ENCODE assay signal across 19 cellular contexts in the genomic region with DNA sequence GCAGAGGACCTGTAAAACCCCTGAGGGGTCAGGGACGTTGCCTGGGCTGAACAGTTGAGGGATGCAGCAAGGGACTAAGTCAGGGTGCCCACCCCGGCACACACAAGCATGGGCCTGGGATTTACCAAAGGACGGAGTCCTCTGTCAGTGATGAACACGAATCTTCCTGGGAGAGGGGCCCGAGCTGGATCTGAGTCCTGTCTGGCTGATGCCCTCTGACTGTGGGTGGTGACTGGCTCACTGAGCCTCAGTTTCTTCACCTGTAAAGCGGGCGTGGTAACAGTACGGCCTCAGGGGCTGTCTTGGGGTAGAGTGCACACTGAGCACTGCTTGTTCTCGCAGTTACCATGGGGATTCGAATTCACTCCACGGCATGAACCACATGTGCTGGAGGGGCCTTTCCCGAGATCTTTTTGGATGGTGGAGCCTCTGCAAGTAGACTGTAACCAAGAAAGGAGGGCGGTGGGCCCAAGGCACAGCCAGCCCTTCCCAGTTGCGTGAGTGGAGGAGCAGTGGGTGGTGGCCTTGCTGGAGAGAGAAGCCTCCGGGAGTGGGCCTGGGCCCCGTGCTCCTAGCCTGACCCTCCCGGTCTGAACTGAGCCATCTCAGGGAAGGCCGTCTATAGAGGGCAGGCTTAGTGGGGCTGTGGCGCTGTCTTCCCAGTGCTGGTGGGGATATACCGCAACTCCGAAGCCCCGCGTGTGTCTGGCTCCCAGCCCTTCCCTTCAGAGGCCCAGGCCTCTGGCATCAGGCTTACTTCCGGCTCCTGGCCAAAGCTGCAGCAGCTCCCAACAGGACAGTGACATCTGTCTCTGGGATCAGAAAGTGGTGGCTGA.
A peak's percentile ranks its signal among the peaks of the same experiment; 100 is the strongest.
DNase-seq lines count a peak whose midpoint lies in the region; ATAC-seq, FAIRE-seq and TF ChIP-seq lines count a peak whose summit lies in the region.
"Had no signal": no experiment of that assay in that cellular context is flagged by ENCODE, and none has a peak within 500 bp of the region (broad histone marks: within the 10 kb centered on the region; RNA-seq: fewer than 3 reads in every experiment).

No MANE protein-coding gene starts in this region.

- H3K4me3 ChIP-seq in GM23338 (no peak overlapping the region), small intestine (ENCODE audit: low read depth in 1 of 2, low read length in 2 of 2) (no peak overlapping the region)
- H3K4me3 ChIP-seq: breast epithelium had no signal

- no peaks in the 10 kb centered on the region for H3K79me2 ChIP-seq in GM23338 (replicated peaks; ENCODE audit: insufficient read depth)

- H4K20me1 ChIP-seq in GM23338 (replicated peaks; ENCODE audit: insufficient read depth) = no peaks in the 10 kb centered on the region

- POLR2A ChIA-PET in activated CD8-positive, alpha-beta T cell treated with anti-CD3 and anti-CD28 coated beads, Interleukin-2, amount 10 ng/mL, durations not matched to agents 7 days and 5 days (lab: Charles Lee) = no interaction called here

- H3K36me3 ChIP-seq in GM23338 (ENCODE audit: insufficient read depth) = no peaks in the 10 kb centered on the region
- no peaks in the 10 kb centered on the region for H3K36me3 ChIP-seq in small intestine (ENCODE audit: control insufficient read depth in 2 of 2, insufficient read depth in 2 of 2, low read length in 2 of 2)
- H3K36me3 ChIP-seq: breast epithelium had no signal

- peak; percentile 87 for ATAC-seq in GM23338
- ATAC-seq in activated CD8-positive, alpha-beta memory T cell treated with anti-CD3 and anti-CD28 coated beads, Interleukin-2, amount 10 ng/mL, durations not matched to agents 7 days and 5 days = no peak
- ATAC-seq in left lobe of liver = peak; percentile 15
- peak; percentile 4 for ATAC-seq in stimulated activated effector memory CD8-positive, alpha-beta T cell treated with anti-CD3 and anti-CD28 coated beads, Interleukin-12 subunit alpha, Interleukin-12 subunit beta, amount 100 ng/mL, for 72 hours
- ATAC-seq in HG02870 (IDR thresholded peaks at IDR 0.05; ENCODE audit: unreplicated experiment) = no peak
- no peak for ATAC-seq in activated CD8-positive, alpha-beta T cell treated with anti-CD3 and anti-CD28 coated beads, Interleukin-2, amount 10 ng/mL, durations not matched to agents 7 days and 5 days

- H3K4me3 Mint-ChIP-seq in GM23338 = no peak overlapping the region
- no peak overlapping the region for H3K4me3 Mint-ChIP-seq in activated CD8-positive, alpha-beta memory T cell treated with anti-CD3 and anti-CD28 coated beads, Interleukin-2, amount 10 ng/mL, durations not matched to agents 7 days and 5 days
- H3K4me3 Mint-ChIP-seq in stimulated activated effector memory CD8-positive, alpha-beta T cell treated with anti-CD3 and anti-CD28 coated beads, Interleukin-12 subunit alpha, Interleukin-12 subunit beta, amount 100 ng/mL, for 72 hours = no peak overlapping the region
- no peak overlapping the region for H3K4me3 Mint-ChIP-seq in activated CD8-positive, alpha-beta T cell treated with anti-CD3 and anti-CD28 coated beads, Interleukin-2, amount 10 ng/mL, durations not matched to agents 7 days and 5 days
- H3K4me3 Mint-ChIP-seq: activated B cell treated with CpG ODN at 0.5 μM for 24 hours; activated naive CD4-positive, alpha-beta T cell treated with anti-CD3 and anti-CD28 coated beads, Interleukin-2, amount 50 U/mL, for 24 hours had no signal

- H3K4me1 ChIP-seq in GM23338 (ENCODE audit: insufficient read depth) = no peaks in the 10 kb centered on the region
- no peaks in the 10 kb centered on the region for H3K4me1 ChIP-seq in small intestine (ENCODE audit: control insufficient read depth in 2 of 2, insufficient read depth in 1 of 2, low read depth in 1 of 2, low read length in 1 of 2)
- H3K4me1 ChIP-seq: breast epithelium had no signal

- H3K27ac Mint-ChIP-seq in GM23338 = no peak overlapping the region
- H3K27ac Mint-ChIP-seq in activated CD8-positive, alpha-beta memory T cell treated with anti-CD3 and anti-CD28 coated beads, Interleukin-2, amount 10 ng/mL, durations not matched to agents 7 days and 5 days = no peak overlapping the region
- H3K27ac Mint-ChIP-seq in stimulated activated effector memory CD8-positive, alpha-beta T cell treated with anti-CD3 and anti-CD28 coated beads, Interleukin-12 subunit alpha, Interleukin-12 subunit beta, amount 100 ng/mL, for 72 hours = no peak overlapping the region
- no peak overlapping the region for H3K27ac Mint-ChIP-seq in activated CD8-positive, alpha-beta T cell treated with anti-CD3 and anti-CD28 coated beads, Interleukin-2, amount 10 ng/mL, durations not matched to agents 7 days and 5 days
- H3K27ac Mint-ChIP-seq: activated B cell treated with CpG ODN at 0.5 μM for 24 hours; activated naive CD4-positive, alpha-beta T cell treated with anti-CD3 and anti-CD28 coated beads, Interleukin-2, amount 50 U/mL, for 24 hours had no signal

- DNase-seq in GM23338 (ENCODE audit: low spot score) (no peak), left lobe of liver (ENCODE audit: low spot score) (peak; percentile 42), NOMO-1 (lab: John Stamatoyannopoulos, UW; ENCODE audit: unreplicated experiment in 2 of 2) (no peak), small intestine (no peak)
- DNase-seq in activated CD8-positive, alpha-beta memory T cell treated with anti-CD3 and anti-CD28 coated beads, Interleukin-2, amount 10 ng/mL, durations not matched to agents 7 days and 5 days = peak; percentile 37
- no peak for DNase-seq in stimulated activated effector memory CD8-positive, alpha-beta T cell treated with anti-CD3 and anti-CD28 coated beads, Interleukin-12 subunit alpha, Interleukin-12 subunit beta, amount 100 ng/mL, for 72 hours (ENCODE audit: low spot score in 2 of 2)
- DNase-seq in activated CD8-positive, alpha-beta T cell treated with anti-CD3 and anti-CD28 coated beads, Interleukin-2, amount 10 ng/mL, durations not matched to agents 7 days and 5 days = no peak
- DNase-seq: DMS 273 treated with DMSO at 0.1 percent for 48 hours, hippocampal formation, left cardiac atrium, NCI-H2081, NCI-H526 treated with DMSO at 0.1 percent for 48 hours, substantia nigra, SW 1271 had no signal

- H3K4me1 Mint-ChIP-seq in GM23338 = no peaks in the 10 kb centered on the region
- no peaks in the 10 kb centered on the region for H3K4me1 Mint-ChIP-seq in activated CD8-positive, alpha-beta memory T cell treated with anti-CD3 and anti-CD28 coated beads, Interleukin-2, amount 10 ng/mL, durations not matched to agents 7 days and 5 days
- H3K4me1 Mint-ChIP-seq in stimulated activated effector memory CD8-positive, alpha-beta T cell treated with anti-CD3 and anti-CD28 coated beads, Interleukin-12 subunit alpha, Interleukin-12 subunit beta, amount 100 ng/mL, for 72 hours = no peaks in the 10 kb centered on the region
- no peaks in the 10 kb centered on the region for H3K4me1 Mint-ChIP-seq in activated CD8-positive, alpha-beta T cell treated with anti-CD3 and anti-CD28 coated beads, Interleukin-2, amount 10 ng/mL, durations not matched to agents 7 days and 5 days (ENCODE audit: low read depth)
- H3K4me1 Mint-ChIP-seq: activated B cell treated with CpG ODN at 0.5 μM for 24 hours; activated naive CD4-positive, alpha-beta T cell treated with anti-CD3 and anti-CD28 coated beads, Interleukin-2, amount 50 U/mL, for 24 hours had no signal

- H2AFZ ChIP-seq in GM23338 = peak overlapping the region; percentile 10; the same call in 1 of the 2 replicates

- no peaks in the 10 kb centered on the region for H3F3A ChIP-seq in GM23338 (replicated peaks; ENCODE audit: low read depth)

- peak in 1 of 2 experiments; percentile 9; a peak in 1 of 4 replicates for TF ChIP-seq CTCF in GM23338 (conservative IDR thresholded peaks at IDR 0.05; ENCODE audit: low read depth in 2 of 2)

- no peak for FAIRE-seq in small intestine (lab: Jason Lieb, UNC)
- FAIRE-seq: HTR-8/SVneo had no signal

- no peaks in the 10 kb centered on the region for H3K27me3 ChIP-seq in GM23338 (ENCODE audit: insufficient read depth)
- H3K27me3 ChIP-seq in small intestine (ENCODE audit: control insufficient read depth in 2 of 2, insufficient read depth in 2 of 2, low read length in 2 of 2) = no peaks in the 10 kb centered on the region
- H3K27me3 ChIP-seq: breast epithelium had no signal

- no peaks in the 10 kb centered on the region for H3K9me2 ChIP-seq in GM23338 (ENCODE audit: insufficient read depth)

- 78 to 92% (median 86%) methylated on average over 24 of the region's 24 CpGs for WGBS in small intestine, 3 donors

- H3K27ac ChIP-seq in GM23338 (ENCODE audit: low read depth) (no peak overlapping the region), small intestine (ENCODE audit: low read depth in 1 of 2, low read length in 1 of 2) (no peak overlapping the region)
- H3K27ac ChIP-seq: breast epithelium had no signal

- H3K9me3 ChIP-seq in small intestine (ENCODE audit: control insufficient read depth, low read depth) = no peaks in the 10 kb centered on the region
- H3K9me3 ChIP-seq: breast epithelium had no signal

- H3K36me3 Mint-ChIP-seq in GM23338 (ENCODE audit: low read depth) = peaks cover 3% of the 10 kb centered on the region; the same call in 2 of the 3 replicates
- no peaks in the 10 kb centered on the region for H3K36me3 Mint-ChIP-seq in activated CD8-positive, alpha-beta memory T cell treated with anti-CD3 and anti-CD28 coated beads, Interleukin-2, amount 10 ng/mL, durations not matched to agents 7 days and 5 days
- no peaks in the 10 kb centered on the region for H3K36me3 Mint-ChIP-seq in stimulated activated effector memory CD8-positive, alpha-beta T cell treated with anti-CD3 and anti-CD28 coated beads, Interleukin-12 subunit alpha, Interleukin-12 subunit beta, amount 100 ng/mL, for 72 hours
- no peaks in the 10 kb centered on the region for H3K36me3 Mint-ChIP-seq in activated CD8-positive, alpha-beta T cell treated with anti-CD3 and anti-CD28 coated beads, Interleukin-2, amount 10 ng/mL, durations not matched to agents 7 days and 5 days (ENCODE audit: low read depth)
- H3K36me3 Mint-ChIP-seq: activated naive CD4-positive, alpha-beta T cell treated with anti-CD3 and anti-CD28 coated beads, Interleukin-2, amount 50 U/mL, for 24 hours had no signal

- no peak overlapping the region for H3K4me2 ChIP-seq in GM23338

- CTCF ChIA-PET in activated CD8-positive, alpha-beta memory T cell treated with anti-CD3 and anti-CD28 coated beads, Interleukin-2, amount 10 ng/mL, durations not matched to agents 7 days and 5 days (lab: Charles Lee) = no interaction called here
- CTCF ChIA-PET in activated CD8-positive, alpha-beta T cell treated with anti-CD3 and anti-CD28 coated beads, Interleukin-2, amount 10 ng/mL, durations not matched to agents 7 days and 5 days (lab: Charles Lee) = no interaction called here

- peaks cover 14% of the 10 kb centered on the region for H3K27me3 Mint-ChIP-seq in GM23338 (ENCODE audit: insufficient read depth, low read depth, poor library complexity)
- H3K27me3 Mint-ChIP-seq in activated CD8-positive, alpha-beta memory T cell treated with anti-CD3 and anti-CD28 coated beads, Interleukin-2, amount 10 ng/mL, durations not matched to agents 7 days and 5 days = peaks cover 2% of the 10 kb centered on the region
- peaks cover 2% of the 10 kb centered on the region for H3K27me3 Mint-ChIP-seq in activated CD8-positive, alpha-beta T cell treated with anti-CD3 and anti-CD28 coated beads, Interleukin-2, amount 10 ng/mL, durations not matched to agents 7 days and 5 days (ENCODE audit: low read depth)
- H3K27me3 Mint-ChIP-seq: activated naive CD4-positive, alpha-beta T cell treated with anti-CD3 and anti-CD28 coated beads, Interleukin-2, amount 50 U/mL, for 24 hours had no signal

- peaks cover 3% of the 10 kb centered on the region; the same call in 2 of the 3 replicates for H3K9me3 Mint-ChIP-seq in GM23338
- no peaks in the 10 kb centered on the region for H3K9me3 Mint-ChIP-seq in activated CD8-positive, alpha-beta memory T cell treated with anti-CD3 and anti-CD28 coated beads, Interleukin-2, amount 10 ng/mL, durations not matched to agents 7 days and 5 days (ENCODE audit: low read depth)
- H3K9me3 Mint-ChIP-seq in stimulated activated effector memory CD8-positive, alpha-beta T cell treated with anti-CD3 and anti-CD28 coated beads, Interleukin-12 subunit alpha, Interleukin-12 subunit beta, amount 100 ng/mL, for 72 hours = no peaks in the 10 kb centered on the region
- no peaks in the 10 kb centered on the region for H3K9me3 Mint-ChIP-seq in activated CD8-positive, alpha-beta T cell treated with anti-CD3 and anti-CD28 coated beads, Interleukin-2, amount 10 ng/mL, durations not matched to agents 7 days and 5 days (ENCODE audit: insufficient read depth)
- H3K9me3 Mint-ChIP-seq: activated B cell treated with CpG ODN at 0.5 μM for 24 hours; activated naive CD4-positive, alpha-beta T cell treated with anti-CD3 and anti-CD28 coated beads, Interleukin-2, amount 50 U/mL, for 24 hours had no signal

Comparison
In these comparisons a context has a peak if more than half of its experiments do, and no peak if none do; other contexts are left out.
1. ATAC-seq: peak in GM23338 (single experiment), left lobe of liver (single experiment) and stimulated activated effector memory CD8-positive, alpha-beta T cell treated with anti-CD3 and anti-CD28 coated beads, Interleukin-12 subunit alpha, Interleukin-12 subunit beta, amount 100 ng/mL, for 72 hours (single experiment); none in activated CD8-positive, alpha-beta memory T cell treated with anti-CD3 and anti-CD28 coated beads, Interleukin-2, amount 10 ng/mL, durations not matched to agents 7 days and 5 days (single experiment), HG02870 (single experiment) and activated CD8-positive, alpha-beta T cell treated with anti-CD3 and anti-CD28 coated beads, Interleukin-2, amount 10 ng/mL, durations not matched to agents 7 days and 5 days (single experiment).
2. DNase-seq: peak in activated CD8-positive, alpha-beta memory T cell treated with anti-CD3 and anti-CD28 coated beads, Interleukin-2, amount 10 ng/mL, durations not matched to agents 7 days and 5 days (single experiment) and left lobe of liver (single experiment); none in GM23338 (single experiment), stimulated activated effector memory CD8-positive, alpha-beta T cell treated with anti-CD3 and anti-CD28 coated beads, Interleukin-12 subunit alpha, Interleukin-12 subunit beta, amount 100 ng/mL, for 72 hours (0 of 2), NOMO-1 (0 of 2), small intestine (single experiment) and activated CD8-positive, alpha-beta T cell treated with anti-CD3 and anti-CD28 coated beads, Interleukin-2, amount 10 ng/mL, durations not matched to agents 7 days and 5 days (single experiment).